18 cellular contexts compared by ENCODE assay signal in the genomic region with DNA sequence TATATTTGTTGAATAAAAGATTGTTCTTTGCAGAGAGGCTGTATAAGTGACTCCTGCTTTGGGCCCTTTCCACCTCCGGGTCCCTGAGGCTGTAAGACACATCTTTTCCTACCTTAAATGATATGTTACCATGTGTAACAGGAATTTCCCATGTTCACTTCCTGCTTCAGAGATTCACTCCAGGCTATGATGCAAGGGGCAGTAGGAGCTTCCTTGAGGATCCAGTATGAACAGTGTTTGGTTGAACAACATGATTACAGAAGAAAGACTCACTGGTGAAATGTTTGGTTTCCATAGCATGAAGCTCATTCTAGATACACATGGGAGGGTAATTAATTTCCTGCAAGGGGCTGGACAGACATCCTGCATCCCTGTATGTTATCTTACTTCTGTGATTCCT. TPM values are rescaled to one million over a fixed set of nuclear protein-coding genes. Genes with fewer than 3 reads are reported as not detected.
A peak's percentile ranks its signal among the peaks of the same experiment; 100 is the strongest.
DNase-seq lines count a peak whose midpoint lies in the region; ATAC-seq, FAIRE-seq and TF ChIP-seq lines count a peak whose summit lies in the region.
"Had no signal": no experiment of that assay in that cellular context is flagged by ENCODE, and none has a peak within 500 bp of the region (broad histone marks: within the 10 kb centered on the region; RNA-seq: fewer than 3 reads in every experiment).

No MANE protein-coding gene starts in this region.

- peaks cover 5% of the 10 kb centered on the region for H3K27me3 Mint-ChIP-seq in Caco-2 (ENCODE audit: insufficient read depth, unreplicated experiment)

- DNase-seq in Caco-2: no peak
- DNase-seq in HT-29 (ENCODE audit: low spot score): peak; percentile 32
- peak; percentile 76 for DNase-seq in bronchial epithelial cell (ENCODE audit: low read depth)
- DNase-seq in kidney tubule cell (ENCODE audit: low spot score): peak; percentile 78
- no peak for DNase-seq in activated CD8-positive, alpha-beta memory T cell treated with anti-CD3 and anti-CD28 coated beads, Interleukin-2, amount 50 U/mL, for 48 hours
- DNase-seq: NCI-H1092; NCI-H1694 treated with DMSO at 0.1 percent for 48 hours; NCI-H2171 treated with DMSO at 0.1 percent for 48 hours; NCI-H510A; NK-92 treated with Interleukin-12 subunit alpha and Interleukin-12 subunit beta, amount 100 ng/mL, for 24 hours had no signal

- FAIRE-seq in bronchial epithelial cell (lab: Jason Lieb, UNC): no peak
- FAIRE-seq: GM12878, GM18507, K562 had no signal

- no peak overlapping the region for H3K4me3 Mint-ChIP-seq in Caco-2 (ENCODE audit: unreplicated experiment)

- ATAC-seq in GM21786 (IDR thresholded peaks at IDR 0.05; ENCODE audit: unreplicated experiment) (no peak), GM18519 (IDR thresholded peaks at IDR 0.05; ENCODE audit: low FRiP score, unreplicated experiment) (no peak)
- ATAC-seq: GM12878, K562 had no signal

- H3K27me3 ChIP-seq in Caco-2 (replicated peaks; ENCODE audit: control insufficient read depth, insufficient read depth, low read length) (no peaks in the 10 kb centered on the region; the same call in 1 of the 2 replicates), bronchial epithelial cell (ENCODE audit: control insufficient read depth, insufficient read depth, low read length) (no peaks in the 10 kb centered on the region)
- H3K27me3 ChIP-seq: BLaER1 had no signal

- peaks cover 10% of the 10 kb centered on the region for H3K9me3 Mint-ChIP-seq in Caco-2 (ENCODE audit: unreplicated experiment)

- POLR2A ChIA-PET in Caco-2 (lab: Charles Lee): no interaction called here

- no peaks in the 10 kb centered on the region for H3K4me1 ChIP-seq in Caco-2
- H3K4me1 ChIP-seq: BLaER1, HAP-1 had no signal

- no TSS peak for BruUV-seq in Caco-2 (replicated peaks; lab: Mats Ljungman, UMichigan)

- no peaks in the 10 kb centered on the region for H3K9me3 ChIP-seq in Caco-2
- H3K9me3 ChIP-seq: BLaER1, HAP-1 had no signal

- TF ChIP-seq CTCF in Caco-2 (IDR thresholded peaks at IDR 0.05; ENCODE audit: insufficient read depth in 1 of 2, low read depth in 1 of 2, low read length in 1 of 2, severe bottlenecking in 1 of 2, unreplicated experiment in 1 of 2) (no peak), bronchial epithelial cell (IDR thresholded peaks at IDR 0.05; ENCODE audit: insufficient read depth, low read length, severe bottlenecking) (no peak)

- H3K36me3 ChIP-seq in Caco-2 (ENCODE audit: control insufficient read depth, insufficient read depth, low read length) (no peaks in the 10 kb centered on the region), bronchial epithelial cell (ENCODE audit: control insufficient read depth, insufficient read depth, low read length) (no peaks in the 10 kb centered on the region)
- H3K36me3 ChIP-seq: BLaER1, HAP-1 had no signal

- H3K4me1 Mint-ChIP-seq in Caco-2 (ENCODE audit: low read depth, unreplicated experiment): peaks cover 8% of the 10 kb centered on the region

- intact Hi-C loops in Caco-2 (cut with micrococcal nuclease; ENCODE audit: unreplicated experiment): no loop called here

- peak overlapping the region; percentile 27 for H3K27ac Mint-ChIP-seq in Caco-2 (ENCODE audit: unreplicated experiment)

- no peak overlapping the region for H3K4me3 ChIP-seq in Caco-2 (ENCODE audit: low read depth, low read length)
- no peak overlapping the region for H3K4me3 ChIP-seq in bronchial epithelial cell (ENCODE audit: low read depth, low read length)
- H3K4me3 ChIP-seq: BLaER1, GM12878, HAP-1, K562 had no signal

- CTCF ChIA-PET in Caco-2 (lab: Charles Lee): no interaction called here

- no peaks in the 10 kb centered on the region for H3K36me3 Mint-ChIP-seq in Caco-2 (ENCODE audit: insufficient read depth, unreplicated experiment)

RNA-seq across cellular contexts. Expression of a gene that starts 25.6 kb away (rescaled TPM):
- total RNA-seq in Caco-2 (2022): 21.4 and 21.8 TPM in 2 replicates
- 12.2 and 16.1 TPM in 2 replicates for total RNA-seq in HT-29 (2014; rRNA removed; shearing (Covaris generic))
- 21.6 and 34.4 TPM in 2 replicates for total RNA-seq in bronchial epithelial cell

RNA-seq across cellular contexts. Expression of a gene that starts 30.8 kb away (rescaled TPM):
- total RNA-seq in Caco-2 (2022): not detected in 2 replicates
- not detected in 2 replicates for total RNA-seq in HT-29 (2014; rRNA removed; shearing (Covaris generic))
- not detected in 2 replicates for total RNA-seq in bronchial epithelial cell
- total RNA-seq: G401, K562 had no signal

Comparison
In these comparisons a context has a peak if more than half of its experiments do, and no peak if none do; other contexts are left out.
1. DNase-seq: peak in HT-29 (single experiment), bronchial epithelial cell (single experiment) and kidney tubule cell (single experiment); none in Caco-2 (0 of 2) and activated CD8-positive, alpha-beta memory T cell treated with anti-CD3 and anti-CD28 coated beads, Interleukin-2, amount 50 U/mL, for 48 hours (single experiment).